1 cellular context compared by ENCODE assay signal in genomic region chr5:177470759-177471536, GRCh38.
TF ChIP-seq lines count a peak whose summit lies in the region.

No MANE protein-coding gene starts in this region.

TF ChIP-seq in endothelial cell of umbilical vein, 7 proteins besides CTCF, POLR2A, EP300 and RAD21:
- TF ChIP-seq POLR2AphosphoS5 (IDR thresholded peaks at IDR 0.05; ENCODE audit: insufficient read depth, low read depth, low read length) (peak; percentile 9), FOS (IDR thresholded peaks at IDR 0.05; ENCODE audit: borderline replicate concordance, insufficient read depth, low read length) (no peak)
